Comparison of ENCODE assay signal across 20 cellular contexts in genomic region chr5:65017636-65018035, GRCh38.
"Had no signal": no experiment of that assay in that cellular context is flagged by ENCODE, and none has a peak within 500 bp of the region (broad histone marks: within the 10 kb centered on the region; RNA-seq: fewer than 3 reads in every experiment).

No MANE protein-coding gene starts in this region.

- H3K36me3 ChIP-seq: brain microvascular endothelial cell, heart right ventricle, left lung, neural progenitor cell, tibial artery, uterus, WERI-Rb-1 had no signal

- H3K9me3 ChIP-seq: heart right ventricle, left lung, tibial artery, uterus had no signal

- FAIRE-seq: frontal cortex had no signal

- H3K27me3 ChIP-seq: brain microvascular endothelial cell, heart right ventricle, left lung, neural progenitor cell, tibial artery, uterus had no signal

- H3K4me2 ChIP-seq: neural progenitor cell had no signal

- H3K4me1 ChIP-seq: left lung had no signal

- H3K4me3 ChIP-seq: heart right ventricle, left lung, neural progenitor cell, tibial artery, uterus had no signal

- DNase-seq: activated CD4-positive, alpha-beta memory T cell treated with anti-CD3 and anti-CD28 coated beads for 36 hours; activated CD4-positive, alpha-beta T cell treated with anti-CD3 and anti-CD28 coated beads for 36 hours; activated effector memory CD4-positive, alpha-beta T cell treated with anti-CD3 and anti-CD28 coated beads, Interleukin-2, amount 50 U/mL, for 16 hours; activated T-cell treated with anti-CD3 and anti-CD28 coated beads, Interleukin-2, amount 50 U/mL, for 4 hours; amniotic stem cell; brain microvascular endothelial cell; effector memory CD4-positive, alpha-beta T cell; heart right ventricle; islet precursor cell; left lung; mammary epithelial cell; naive B cell; stimulated activated CD4-positive, alpha-beta T cell treated with anti-CD3 and anti-CD28 coated beads, Interleukin-2, amount 100 ng/mL, for 48 hours; stimulated activated naive B cell treated with anti-CD40 and anti-IgM and Interleukin-4, amounts not matched to agents 10 μg/mL and 1 μg/mL and 100 μg/mL, for 72 hours; tibial artery; uterus; WERI-Rb-1 had no signal

- H3K27ac ChIP-seq: brain microvascular endothelial cell, left lung, neural progenitor cell, parathyroid adenoma, tibial artery, uterus, WERI-Rb-1 had no signal

- H3K9ac ChIP-seq: neural progenitor cell, parathyroid adenoma had no signal

- H3K79me2 ChIP-seq: parathyroid adenoma had no signal

- ATAC-seq: activated CD4-positive, alpha-beta T cell treated with anti-CD3 and anti-CD28 coated beads for 36 hours; activated T-cell treated with anti-CD3 and anti-CD28 coated beads, Interleukin-2, amount 50 U/mL, for 4 hours; heart right ventricle; left lung; stimulated activated naive B cell treated with anti-CD40 and anti-IgM and Interleukin-4, amounts not matched to agents 10 μg/mL and 1 μg/mL and 100 μg/mL, for 72 hours had no signal

- H2AFZ ChIP-seq: neural progenitor cell, parathyroid adenoma had no signal
